In genomic region chr3:31755911-31756658, GRCh38 we compare ENCODE assay signal across 10 cellular contexts.
A peak's percentile ranks its signal among the peaks of the same experiment; 100 is the strongest.
DNase-seq lines count a peak whose midpoint lies in the region; ATAC-seq, FAIRE-seq and TF ChIP-seq lines count a peak whose summit lies in the region.
"Had no signal": no experiment of that assay in that cellular context is flagged by ENCODE, and none has a peak within 500 bp of the region (broad histone marks: within the 10 kb centered on the region; RNA-seq: fewer than 3 reads in every experiment).

No MANE protein-coding gene starts in this region.

- H3K4me1 Mint-ChIP-seq in activated CD8-positive, alpha-beta T cell treated with anti-CD3 and anti-CD28 coated beads, Interleukin-2, amount 10 ng/mL, durations not matched to agents 7 days and 5 days (ENCODE audit: low read depth), result peaks cover 31% of the 10 kb centered on the region

- FAIRE-seq in islet of Langerhans (lab: Jason Lieb, UNC) (peak; percentile 21), urothelium cell line (lab: Jason Lieb, UNC) (no peak)

- H3K27me3 Mint-ChIP-seq in activated CD8-positive, alpha-beta T cell treated with anti-CD3 and anti-CD28 coated beads, Interleukin-2, amount 10 ng/mL, durations not matched to agents 7 days and 5 days (ENCODE audit: low read depth), result no peaks in the 10 kb centered on the region

- peak overlapping the region; percentile 23 for H3K4me3 Mint-ChIP-seq in activated CD8-positive, alpha-beta T cell treated with anti-CD3 and anti-CD28 coated beads, Interleukin-2, amount 10 ng/mL, durations not matched to agents 7 days and 5 days
- H3K4me3 Mint-ChIP-seq: nephron had no signal

- no peaks in the 10 kb centered on the region for H3K36me3 ChIP-seq in left ventricle myocardium inferior
- no peaks in the 10 kb centered on the region for H3K36me3 ChIP-seq in thoracic aorta

- peak; percentile 73 for ATAC-seq in left ventricle myocardium superior
- ATAC-seq in activated CD8-positive, alpha-beta T cell treated with anti-CD3 and anti-CD28 coated beads, Interleukin-2, amount 10 ng/mL, durations not matched to agents 7 days and 5 days, result peak; percentile 27
- ATAC-seq in thoracic aorta (ENCODE audit: insufficient number of reproducible peaks, low FRiP score, low read depth), result peak; percentile 47
- no peak for ATAC-seq in HG02938 (IDR thresholded peaks at IDR 0.05; ENCODE audit: unreplicated experiment)
- ATAC-seq in GM19351 (IDR thresholded peaks at IDR 0.05; ENCODE audit: unreplicated experiment), result no peak

- CTCF ChIA-PET in activated CD8-positive, alpha-beta T cell treated with anti-CD3 and anti-CD28 coated beads, Interleukin-2, amount 10 ng/mL, durations not matched to agents 7 days and 5 days (lab: Charles Lee), result interaction anchor here (1.3 to 1.5 kb wide), 2 partner anchors 11 to 13 kb away, joined by 4 to 7 read pairs; no protein-coding TSS in a partner anchor

- intact Hi-C loops in left ventricle myocardium superior (cut with micrococcal nuclease), result no loop called here
- intact Hi-C loops in left ventricle myocardium inferior (cut with micrococcal nuclease), result loop anchor here (10.0 kb wide), 1 partner anchor 141 kb away; no protein-coding TSS in a partner anchor

- DNase-seq in left ventricle myocardium superior (no peak), left ventricle myocardium inferior (no peak), thoracic aorta (ENCODE audit: low spot score) (no peak), urothelium cell line (ENCODE audit: low spot score) (no peak)
- peak; percentile 37 for DNase-seq in activated CD8-positive, alpha-beta T cell treated with anti-CD3 and anti-CD28 coated beads, Interleukin-2, amount 10 ng/mL, durations not matched to agents 7 days and 5 days
- DNase-seq: islet precursor cell had no signal

- peak overlapping the region; percentile 80 for H3K27ac Mint-ChIP-seq in activated CD8-positive, alpha-beta T cell treated with anti-CD3 and anti-CD28 coated beads, Interleukin-2, amount 10 ng/mL, durations not matched to agents 7 days and 5 days
- H3K27ac Mint-ChIP-seq: nephron had no signal

- no peak for TF ChIP-seq CTCF in left ventricle myocardium inferior (IDR thresholded peaks at IDR 0.05; ENCODE audit: borderline replicate concordance)
- no peak for TF ChIP-seq CTCF in thoracic aorta (IDR thresholded peaks at IDR 0.05)

- no peaks in the 10 kb centered on the region for H3K9me3 ChIP-seq in left ventricle myocardium inferior (replicated peaks)
- no peaks in the 10 kb centered on the region for H3K9me3 ChIP-seq in thoracic aorta

- POLR2A ChIA-PET in activated CD8-positive, alpha-beta T cell treated with anti-CD3 and anti-CD28 coated beads, Interleukin-2, amount 10 ng/mL, durations not matched to agents 7 days and 5 days (lab: Charles Lee), result interaction anchor here (0.8 to 1.2 kb wide), 2 partner anchors 10 to 223 kb away, joined by 3 to 6 read pairs; partner anchors contain the start of gene STT3B

- H3K27me3 ChIP-seq in left ventricle myocardium inferior (ENCODE audit: low read depth) (no peaks in the 10 kb centered on the region), thoracic aorta (replicated peaks; ENCODE audit: insufficient read depth) (no peaks in the 10 kb centered on the region)

- no peak overlapping the region for H3K4me3 ChIP-seq in left ventricle myocardium inferior
- peak overlapping the region; percentile 41 for H3K4me3 ChIP-seq in thoracic aorta

- no peaks in the 10 kb centered on the region for H3K36me3 Mint-ChIP-seq in activated CD8-positive, alpha-beta T cell treated with anti-CD3 and anti-CD28 coated beads, Interleukin-2, amount 10 ng/mL, durations not matched to agents 7 days and 5 days (ENCODE audit: low read depth)

- H3K4me1 ChIP-seq in left ventricle myocardium inferior (peaks cover 11% of the 10 kb centered on the region), thoracic aorta (ENCODE audit: control insufficient read depth in 1 of 2, low read depth in 2 of 2) (peaks cover 10 to 29% of the 10 kb centered on the region in 2 donors)

- H3K9me3 Mint-ChIP-seq in activated CD8-positive, alpha-beta T cell treated with anti-CD3 and anti-CD28 coated beads, Interleukin-2, amount 10 ng/mL, durations not matched to agents 7 days and 5 days (ENCODE audit: insufficient read depth), result no peaks in the 10 kb centered on the region

- H3K27ac ChIP-seq in left ventricle myocardium inferior (replicated peaks) (no peak overlapping the region), thoracic aorta (no peak overlapping the region)

Comparison
In these comparisons a context has a peak if more than half of its experiments do, and no peak if none do; other contexts are left out.
1. ATAC-seq: peak in left ventricle myocardium superior (single experiment), activated CD8-positive, alpha-beta T cell treated with anti-CD3 and anti-CD28 coated beads, Interleukin-2, amount 10 ng/mL, durations not matched to agents 7 days and 5 days (single experiment) and thoracic aorta (single experiment); none in HG02938 (single experiment) and GM19351 (single experiment).